8 cellular contexts compared by ENCODE assay signal in genomic region chr12:111430418-111431353, GRCh38.
DNase-seq lines count a peak whose midpoint lies in the region; ATAC-seq and TF ChIP-seq lines count a peak whose summit lies in the region.

No MANE protein-coding gene starts in this region.

- TF ChIP-seq CTCF in GM13976 (IDR thresholded peaks at IDR 0.05; ENCODE audit: borderline replicate concordance, control extremely low read depth, extremely low read depth, insufficient read depth, missing control alignments): no peak

- ATAC-seq in activated CD4-positive, CD25-positive, alpha-beta regulatory T cell treated with anti-CD3 and anti-CD28 coated beads, Interleukin-2, amount 50 U/mL, for 24 hours: peak; percentile 23 to 39
- ATAC-seq in HG03378 (IDR thresholded peaks at IDR 0.05; ENCODE audit: unreplicated experiment): no peak
- ATAC-seq in GM21381 (IDR thresholded peaks at IDR 0.05; ENCODE audit: unreplicated experiment): no peak
- no peak for ATAC-seq in GM19324 (IDR thresholded peaks at IDR 0.05; ENCODE audit: low FRiP score, unreplicated experiment)

- DNase-seq in GM13976 (ENCODE audit: low spot score) (peak; percentile 76), AG08396 (ENCODE audit: low spot score) (no peak)
- DNase-seq in effector CD8-positive, alpha-beta T cell (lab: John Stamatoyannopoulos, UW): peak; percentile 59
- peak; percentile 51 to 59 for DNase-seq in stimulated activated CD4-positive, alpha-beta T cell treated with anti-CD3 and anti-CD28 coated beads, Interleukin-15, amount 100 ng/mL, for 1 hour (ENCODE audit: low read depth in 1 of 2, low spot score in 1 of 2)

- in situ Hi-C loops in GM13976 (cut with MboI; ENCODE audit: low sequenced_read_pairs, unreplicated experiment): no loop called here

Comparison
In these comparisons a context has a peak if more than half of its experiments do, and no peak if none do; other contexts are left out.
1. ATAC-seq: peak in activated CD4-positive, CD25-positive, alpha-beta regulatory T cell treated with anti-CD3 and anti-CD28 coated beads, Interleukin-2, amount 50 U/mL, for 24 hours (2 of 2); none in HG03378 (single experiment), GM21381 (single experiment) and GM19324 (single experiment).